1 cellular context compared by ENCODE assay signal in genomic region chr4:2247128-2248043, GRCh38.
TF ChIP-seq lines count a peak whose summit lies in the region.

No MANE protein-coding gene starts in this region.

TF ChIP-seq in SK-N-SH, 30 proteins besides CTCF, POLR2A, EP300 and RAD21 (continued from another document):
- TF ChIP-seq USF1 (IDR thresholded peaks at IDR 0.05; ENCODE audit: borderline replicate concordance, low read depth) (no peak), ELF1 (IDR thresholded peaks at IDR 0.05) (no peak), CHD2 (IDR thresholded peaks at IDR 0.05; ENCODE audit: low read length, partially characterized antibody) (no peak), MAX (IDR thresholded peaks at IDR 0.05; ENCODE audit: low read depth) (no peak), MEF2A (IDR thresholded peaks at IDR 0.05; ENCODE audit: borderline replicate concordance, low read depth) (no peak)
